In genomic region chr1:212055333-212055732, GRCh38 we compare ENCODE assay signal across 22 cellular contexts. TPM values are rescaled to one million over a fixed set of nuclear protein-coding genes. Genes with fewer than 3 reads are reported as not detected.
DNase-seq lines count a peak whose midpoint lies in the region; ATAC-seq, FAIRE-seq and TF ChIP-seq lines count a peak whose summit lies in the region.
"Had no signal": no experiment of that assay in that cellular context is flagged by ENCODE, and none has a peak within 500 bp of the region (broad histone marks: within the 10 kb centered on the region; RNA-seq: fewer than 3 reads in every experiment).

No MANE protein-coding gene starts in this region.

- TF ChIP-seq POLR2A in body of pancreas (IDR thresholded peaks at IDR 0.05), result no peak

- DNase-seq in activated naive CD4-positive, alpha-beta T cell treated with anti-CD3 and anti-CD28 coated beads, Interleukin-2, amount 10 ng/mL, durations not matched to agents 7 days and 5 days, result no peak
- no peak for DNase-seq in activated naive CD4-positive, alpha-beta T cell treated with anti-CD3 and anti-CD28 coated beads, Interleukin-2, amount 50 U/mL, for 72 hours (ENCODE audit: low spot score in 2 of 2)
- DNase-seq in body of pancreas (peak; percentile 48 to 82 (median 67)), pancreas (peak in 5 of 6 donors; percentile 46 to 67 (median 49)), CD1c-positive myeloid dendritic cell (ENCODE audit: extremely low spot score) (no peak), dedifferentiated amniotic fluid mesenchymal stem cell (ENCODE audit: extremely low spot score) (no peak)
- DNase-seq: C1 segment of cervical spinal cord; Caco-2; CD4-positive, CD25-positive, alpha-beta regulatory T cell; CD8-positive, alpha-beta T cell; DMS153; EL; GDM1; GM23248; H7; HCEC 1CT had no signal

- H3K9me3 Mint-ChIP-seq in activated naive CD4-positive, alpha-beta T cell treated with anti-CD3 and anti-CD28 coated beads, Interleukin-2, amount 10 ng/mL, durations not matched to agents 7 days and 5 days, result peaks cover 24% of the 10 kb centered on the region
- peaks cover 13% of the 10 kb centered on the region in 2 donors for H3K9me3 Mint-ChIP-seq in activated naive CD4-positive, alpha-beta T cell treated with anti-CD3 and anti-CD28 coated beads, Interleukin-2, amount 50 U/mL, for 72 hours

- no peaks in the 10 kb centered on the region for H3K27me3 Mint-ChIP-seq in activated naive CD4-positive, alpha-beta T cell treated with anti-CD3 and anti-CD28 coated beads, Interleukin-2, amount 10 ng/mL, durations not matched to agents 7 days and 5 days
- H3K27me3 Mint-ChIP-seq: B cell; CD4-positive, CD25-positive, alpha-beta regulatory T cell had no signal

- no peaks in the 10 kb centered on the region for H3K27me3 ChIP-seq in body of pancreas
- H3K27me3 ChIP-seq in pancreas, result no peaks in the 10 kb centered on the region

- peak overlapping the region; percentile 30 for H3K27ac Mint-ChIP-seq in activated naive CD4-positive, alpha-beta T cell treated with anti-CD3 and anti-CD28 coated beads, Interleukin-2, amount 10 ng/mL, durations not matched to agents 7 days and 5 days
- H3K27ac Mint-ChIP-seq in activated naive CD4-positive, alpha-beta T cell treated with anti-CD3 and anti-CD28 coated beads, Interleukin-2, amount 50 U/mL, for 72 hours, result no peak overlapping the region
- H3K27ac Mint-ChIP-seq: B cell; CD8-positive, alpha-beta T cell had no signal

- H3K27ac ChIP-seq in body of pancreas, result peak overlapping the region in 3 of 4 donors; percentile 10 to 52 (median 14)
- H3K27ac ChIP-seq in pancreas, result peak overlapping the region in 1 of 4 donors; percentile 40
- H3K27ac ChIP-seq: 22Rv1, GM23248 had no signal

- no peaks in the 10 kb centered on the region for H3K4me1 Mint-ChIP-seq in activated naive CD4-positive, alpha-beta T cell treated with anti-CD3 and anti-CD28 coated beads, Interleukin-2, amount 10 ng/mL, durations not matched to agents 7 days and 5 days

- intact Hi-C loops in body of pancreas (cut with DNase I) (no loop called here), pancreas (cut with DNase I) (no loop called here)

- WGBS in body of pancreas, 2 donors, result 7 to 53% methylated on average over 2 of the region's 2 CpGs
- 30 to 32% methylated on average over 2 of the region's 2 CpGs for WGBS in pancreas, 2 donors

- peaks cover 22% of the 10 kb centered on the region for H3K4me1 ChIP-seq in body of pancreas
- H3K4me1 ChIP-seq in pancreas, result no peaks in the 10 kb centered on the region
- H3K4me1 ChIP-seq: Caco-2 had no signal

- H3K4me3 ChIP-seq in body of pancreas, result no peak overlapping the region
- H3K4me3 ChIP-seq in pancreas, result no peak overlapping the region
- H3K4me3 ChIP-seq: GM12878, GM23248 had no signal

- no peak for ATAC-seq in activated naive CD4-positive, alpha-beta T cell treated with anti-CD3 and anti-CD28 coated beads, Interleukin-2, amount 50 U/mL, for 72 hours
- ATAC-seq in body of pancreas (peak; percentile 88), pancreas (peak; percentile 77 to 98 (median 90))
- ATAC-seq: CD8-positive, alpha-beta T cell; GM12878 had no signal

- H3K36me3 Mint-ChIP-seq in activated naive CD4-positive, alpha-beta T cell treated with anti-CD3 and anti-CD28 coated beads, Interleukin-2, amount 10 ng/mL, durations not matched to agents 7 days and 5 days, result peaks cover 85% of the 10 kb centered on the region
- peaks cover 75 to 93% of the 10 kb centered on the region in 2 donors for H3K36me3 Mint-ChIP-seq in activated naive CD4-positive, alpha-beta T cell treated with anti-CD3 and anti-CD28 coated beads, Interleukin-2, amount 50 U/mL, for 72 hours
- H3K36me3 Mint-ChIP-seq: CD8-positive, alpha-beta T cell had no signal

- no peak overlapping the region for H3K4me3 Mint-ChIP-seq in activated naive CD4-positive, alpha-beta T cell treated with anti-CD3 and anti-CD28 coated beads, Interleukin-2, amount 10 ng/mL, durations not matched to agents 7 days and 5 days
- H3K4me3 Mint-ChIP-seq: B cell; CD8-positive, alpha-beta T cell had no signal

- no peaks in the 10 kb centered on the region for H3K36me3 ChIP-seq in body of pancreas (replicated peaks in 1 of 2; ENCODE audit: insufficient read depth in 1 of 2, low read depth in 2 of 2)
- H3K36me3 ChIP-seq in pancreas, result no peaks in the 10 kb centered on the region

- no peak for FAIRE-seq in pancreas (lab: Jason Lieb, UNC)
- FAIRE-seq: A204.1, GM12878, GM19239, H1 had no signal

- CTCF ChIA-PET in activated naive CD4-positive, alpha-beta T cell treated with anti-CD3 and anti-CD28 coated beads, Interleukin-2, amount 10 ng/mL, durations not matched to agents 7 days and 5 days (lab: Charles Lee), result interaction anchor here (0.7 to 1.5 kb wide), 2 partner anchors 235 to 401 kb away, joined by 3 read pairs; no protein-coding TSS in a partner anchor

- H3K9me3 ChIP-seq in body of pancreas, result no peaks in the 10 kb centered on the region
- no peaks in the 10 kb centered on the region for H3K9me3 ChIP-seq in pancreas
- H3K9me3 ChIP-seq: Caco-2 had no signal

- TF ChIP-seq CTCF in body of pancreas (IDR thresholded peaks at IDR 0.05) (no peak), pancreas (IDR thresholded peaks at IDR 0.05) (no peak)

RNA-seq across cellular contexts. Expression of gene DTL, which starts 19.8 kb away (rescaled TPM):
- total RNA-seq in activated naive CD4-positive, alpha-beta T cell treated with anti-CD3 and anti-CD28 coated beads, Interleukin-2, amount 50 U/mL, for 72 hours, result 100 to 1,000 TPM in 1 of 2 donors, 10 to 100 TPM in 1; 82.2 to 111 TPM
- total RNA-seq in body of pancreas, result under 1 TPM in 1 of 2 donors, not detected in 1; under 0.01 TPM
- 1 to 10 TPM in 1 of 6 donors, under 1 TPM in 5; 0.05 to 1.1 (median 0.49) TPM for total RNA-seq in pancreas
- under 1 TPM; 0.19 to 0.87 TPM for polyA plus RNA-seq in pancreas

RNA-seq across cellular contexts. Expression of gene INTS7, which starts 20.0 kb away (rescaled TPM):
- 10 to 100 TPM; 27.6 to 28.7 TPM for total RNA-seq in activated naive CD4-positive, alpha-beta T cell treated with anti-CD3 and anti-CD28 coated beads, Interleukin-2, amount 50 U/mL, for 72 hours
- 1 to 10 TPM; 6.6 to 8.6 TPM for total RNA-seq in body of pancreas
- total RNA-seq in pancreas, result 10 to 100 TPM in 1 of 6 donors, 1 to 10 TPM in 5; 3.3 to 10.1 (median 5.3) TPM
- 1 to 10 TPM; 3.1 to 4.5 TPM for polyA plus RNA-seq in pancreas

Comparison
In these comparisons a context has a peak if more than half of its experiments do, and no peak if none do; other contexts are left out.
1. DNase-seq: peak in body of pancreas (4 of 4) and pancreas (5 of 6); none in activated naive CD4-positive, alpha-beta T cell treated with anti-CD3 and anti-CD28 coated beads, Interleukin-2, amount 10 ng/mL, durations not matched to agents 7 days and 5 days (single experiment), activated naive CD4-positive, alpha-beta T cell treated with anti-CD3 and anti-CD28 coated beads, Interleukin-2, amount 50 U/mL, for 72 hours (0 of 2), CD1c-positive myeloid dendritic cell (single experiment) and dedifferentiated amniotic fluid mesenchymal stem cell (single experiment).
2. ATAC-seq: peak in body of pancreas (single experiment) and pancreas (4 of 4); none in activated naive CD4-positive, alpha-beta T cell treated with anti-CD3 and anti-CD28 coated beads, Interleukin-2, amount 50 U/mL, for 72 hours (0 of 2).
3. RNA of gene DTL, which starts 19.8 kb away (total RNA-seq): 82.2 to 111 TPM in activated naive CD4-positive, alpha-beta T cell treated with anti-CD3 and anti-CD28 coated beads, Interleukin-2, amount 50 U/mL, for 72 hours; 0.05 to 1.1 TPM in pancreas and under 0.01 TPM in body of pancreas; every median in the first group is over 10 times any median in the second.